ENCODE assay signal across 10 cellular contexts in the genomic region with DNA sequence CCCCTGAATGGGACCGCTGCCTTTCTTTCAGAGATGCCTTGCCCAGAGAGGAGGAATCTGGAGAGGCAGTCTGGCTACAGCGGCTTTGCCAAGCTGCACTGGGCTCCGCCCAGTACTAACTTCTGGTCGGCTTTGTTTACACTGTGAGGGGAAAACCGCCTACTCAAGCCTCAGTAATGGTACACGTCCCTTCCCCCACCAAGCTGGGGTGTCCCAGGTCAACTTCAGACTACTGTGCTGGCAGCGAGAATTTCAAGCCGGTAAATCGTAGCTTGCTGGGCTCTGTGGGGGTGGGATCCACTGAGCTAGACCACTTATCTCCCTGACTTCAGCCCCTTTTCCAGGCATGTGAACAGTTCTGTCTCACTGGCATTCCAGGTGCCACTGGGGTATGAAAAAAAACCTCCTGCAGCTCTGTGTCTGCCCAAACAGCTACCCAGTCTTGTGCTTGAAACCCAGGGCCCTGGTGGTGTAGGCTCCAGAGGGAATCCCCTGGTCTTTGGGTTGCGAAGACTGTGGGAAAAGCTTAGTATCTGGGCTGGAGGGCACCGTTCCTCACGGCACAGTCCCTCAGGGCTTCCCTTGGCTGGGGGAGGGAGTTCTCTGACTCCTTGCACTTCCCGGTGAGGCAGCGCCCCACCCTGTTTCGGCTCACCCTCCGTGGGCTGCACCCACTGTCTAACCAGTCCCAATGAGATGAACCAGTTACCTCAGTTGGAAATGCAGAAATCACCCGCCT.
A peak's percentile ranks its signal among the peaks of the same experiment; 100 is the strongest.
DNase-seq lines count a peak whose midpoint lies in the region; ATAC-seq lines count a peak whose summit lies in the region.
"Had no signal": no experiment of that assay in that cellular context is flagged by ENCODE, and none has a peak within 500 bp of the region (broad histone marks: within the 10 kb centered on the region; RNA-seq: fewer than 3 reads in every experiment).

No MANE protein-coding gene starts in this region.

- peak overlapping the region; percentile 38 for H3K4me3 ChIP-seq in adipocyte (ENCODE audit: low read length)

- peak; percentile 0 for DNase-seq in DMS153 treated with DMSO at 0.1 percent for 48 hours (lab: John Stamatoyannopoulos, UW; ENCODE audit: unreplicated experiment)
- DNase-seq in DMS153 (lab: John Stamatoyannopoulos, UW) = no peak
- peak; percentile 27 for DNase-seq in adipocyte (ENCODE audit: low read depth)
- peak; percentile 22 for DNase-seq in iPS-NIHi11 (ENCODE audit: low spot score)
- peak; percentile 17 for DNase-seq in stromal cell of bone marrow (ENCODE audit: low read depth)
- no peak for DNase-seq in NCI-H1092 treated with DMSO at 0.1 percent for 48 hours (lab: John Stamatoyannopoulos, UW)
- no peak for DNase-seq in middle frontal gyrus (ENCODE audit: extremely low spot score, low spot score)
- DNase-seq: 8988T, activated T-cell treated with anti-CD3 and anti-CD28 coated beads for 4 hours had no signal

- peaks cover 2% of the 10 kb centered on the region for H3K9me3 ChIP-seq in adipocyte (ENCODE audit: control insufficient read depth, low read length)

- H3K27me3 ChIP-seq in adipocyte (replicated peaks; ENCODE audit: control insufficient read depth, insufficient read depth, low read length) = no peaks in the 10 kb centered on the region

- no peak overlapping the region for H3K9ac ChIP-seq in adipocyte (ENCODE audit: low read length)

- H3K36me3 ChIP-seq in adipocyte (ENCODE audit: control insufficient read depth, insufficient read depth, low read length, severe bottlenecking) = no peaks in the 10 kb centered on the region

- ATAC-seq in GM19397 (IDR thresholded peaks at IDR 0.05; ENCODE audit: unreplicated experiment) = no peak

- H3K4me1 ChIP-seq in adipocyte (ENCODE audit: control insufficient read depth, insufficient read depth, low read length) = peaks cover 10% of the 10 kb centered on the region

Comparison
In these comparisons a context has a peak if more than half of its experiments do, and no peak if none do; other contexts are left out.
1. DNase-seq: peak in DMS153 treated with DMSO at 0.1 percent for 48 hours (single experiment), adipocyte (single experiment), iPS-NIHi11 (single experiment) and stromal cell of bone marrow (single experiment); none in DMS153 (single experiment), NCI-H1092 treated with DMSO at 0.1 percent for 48 hours (single experiment) and middle frontal gyrus (single experiment).